ENCODE assay signal across 27 cellular contexts in genomic region chr3:80994085-80994665, GRCh38.
DNase-seq lines count a peak whose midpoint lies in the region; ATAC-seq, FAIRE-seq and TF ChIP-seq lines count a peak whose summit lies in the region.
"Had no signal": no experiment of that assay in that cellular context is flagged by ENCODE, and none has a peak within 500 bp of the region (broad histone marks: within the 10 kb centered on the region; RNA-seq: fewer than 3 reads in every experiment).

No MANE protein-coding gene starts in this region.

- 66% methylated on average over 3 of the region's 3 CpGs for WGBS in hepatocyte (ENCODE audit: low lambda C conversion rate, missing lambda C conversion rate)
- 32% methylated on average over 3 of the region's 3 CpGs for WGBS in right lobe of liver (ENCODE audit: insufficient coverage, low coverage, low lambda C conversion rate, missing lambda C conversion rate)

- no peak for FAIRE-seq in D721Med (lab: Jason Lieb, UNC)
- FAIRE-seq: GM12892, GM19239, H1 had no signal

- CTCF ChIA-PET in activated naive CD4-positive, alpha-beta T cell treated with anti-CD3 and anti-CD28 coated beads for 36 hours (lab: Charles Lee): no interaction called here

- no peaks in the 10 kb centered on the region for H4K20me1 ChIP-seq in hepatocyte (ENCODE audit: insufficient read depth, poor library complexity, severe bottlenecking)

- H2AFZ ChIP-seq in hepatocyte: no peak overlapping the region

- no peak overlapping the region for H3K4me3 Mint-ChIP-seq in activated naive CD4-positive, alpha-beta T cell treated with anti-CD3 and anti-CD28 coated beads for 36 hours
- H3K4me3 Mint-ChIP-seq: CD14-positive monocyte; CD8-positive, alpha-beta memory T cell had no signal

- H3K27ac ChIP-seq in hepatocyte: peak overlapping the region; percentile 17
- H3K27ac ChIP-seq in right lobe of liver: peak overlapping the region; percentile 32 to 85 (median 63)
- H3K27ac ChIP-seq: SJCRH30 had no signal

- peak overlapping the region; percentile 43 for H3K4me2 ChIP-seq in hepatocyte

- H3K79me2 ChIP-seq in hepatocyte: no peaks in the 10 kb centered on the region

- no peak overlapping the region for H3K27ac Mint-ChIP-seq in activated naive CD4-positive, alpha-beta T cell treated with anti-CD3 and anti-CD28 coated beads for 36 hours
- H3K27ac Mint-ChIP-seq: CD14-positive monocyte; CD8-positive, alpha-beta memory T cell had no signal

- peak; percentile 3 for DNase-seq in ELR (ENCODE audit: low read depth)
- no peak for DNase-seq in hepatocyte (ENCODE audit: low spot score)
- no peak for DNase-seq in right lobe of liver
- no peak for DNase-seq in activated naive CD4-positive, alpha-beta T cell treated with anti-CD3 and anti-CD28 coated beads for 36 hours
- DNase-seq in D721Med (ENCODE audit: insufficient read length, low spot score): no peak
- no peak for DNase-seq in AG08395 (ENCODE audit: low spot score)
- DNase-seq: BE2C; CD8-positive, alpha-beta memory T cell; GDM1; HCEC 1CT; Karpas-422; MV-4-11; NCI-H1105 treated with DMSO at 0.1 percent for 48 hours; NCI-H146; NCI-H1930; NCI-H2107; NCI-H446; NCI-H524 treated with DMSO at 0.1 percent for 48 hours; NCI-H774; SJCRH30 had no signal

- intact Hi-C loops in right lobe of liver (cut with DNase I): no loop called here
- intact Hi-C loops in activated naive CD4-positive, alpha-beta T cell treated with anti-CD3 and anti-CD28 coated beads for 36 hours (cut with micrococcal nuclease): no loop called here

- no peaks in the 10 kb centered on the region for H3K4me1 Mint-ChIP-seq in activated naive CD4-positive, alpha-beta T cell treated with anti-CD3 and anti-CD28 coated beads for 36 hours (ENCODE audit: low read depth)
- H3K4me1 Mint-ChIP-seq: CD14-positive monocyte; CD8-positive, alpha-beta memory T cell had no signal

- H3K27me3 Mint-ChIP-seq in activated naive CD4-positive, alpha-beta T cell treated with anti-CD3 and anti-CD28 coated beads for 36 hours (ENCODE audit: low read depth): no peaks in the 10 kb centered on the region
- H3K27me3 Mint-ChIP-seq: CD8-positive, alpha-beta memory T cell had no signal

- no peak overlapping the region for H3K4me3 ChIP-seq in hepatocyte
- H3K4me3 ChIP-seq in right lobe of liver: peak overlapping the region; percentile 24 to 58 (median 50)
- H3K4me3 ChIP-seq: SJCRH30 had no signal

- H3K36me3 ChIP-seq in hepatocyte (replicated peaks; ENCODE audit: insufficient read depth, low read depth) (no peaks in the 10 kb centered on the region), right lobe of liver (no peaks in the 10 kb centered on the region)
- H3K36me3 ChIP-seq: BE2C, SJCRH30 had no signal

- no peaks in the 10 kb centered on the region for H3K9me2 ChIP-seq in hepatocyte (replicated peaks; ENCODE audit: insufficient read depth)

- no peaks in the 10 kb centered on the region for H3K36me3 Mint-ChIP-seq in activated naive CD4-positive, alpha-beta T cell treated with anti-CD3 and anti-CD28 coated beads for 36 hours (ENCODE audit: low read depth)
- H3K36me3 Mint-ChIP-seq: CD14-positive monocyte; CD8-positive, alpha-beta memory T cell had no signal

- H3K9me3 Mint-ChIP-seq in activated naive CD4-positive, alpha-beta T cell treated with anti-CD3 and anti-CD28 coated beads for 36 hours: peaks cover 10% of the 10 kb centered on the region

- H3K27me3 ChIP-seq in hepatocyte: no peaks in the 10 kb centered on the region
- H3K27me3 ChIP-seq in right lobe of liver: no peaks in the 10 kb centered on the region
- H3K27me3 ChIP-seq: BE2C, SJCRH30 had no signal

- peak; percentile 21 for TF ChIP-seq POLR2A in right lobe of liver (IDR thresholded peaks at IDR 0.05)

- no peak for TF ChIP-seq CTCF in hepatocyte (IDR thresholded peaks at IDR 0.05; ENCODE audit: poor library complexity)
- TF ChIP-seq CTCF in right lobe of liver (IDR thresholded peaks at IDR 0.05): no peak
- TF ChIP-seq CTCF in D721Med (IDR thresholded peaks at IDR 0.05; ENCODE audit: insufficient read depth, missing control alignments): no peak

- H3K4me1 ChIP-seq in hepatocyte (ENCODE audit: insufficient read depth) (peaks cover 7% of the 10 kb centered on the region), right lobe of liver (peaks cover 0 to 34% (median 6%) of the 10 kb centered on the region in 4 donors)
- H3K4me1 ChIP-seq: BE2C, SJCRH30 had no signal

- H3K9me3 ChIP-seq in hepatocyte (ENCODE audit: low read depth) (no peaks in the 10 kb centered on the region), right lobe of liver (no peaks in the 10 kb centered on the region)
- H3K9me3 ChIP-seq: BE2C, SJCRH30 had no signal

- ATAC-seq in right lobe of liver (peak; percentile 52 to 68 (median 54)), HG02981 (IDR thresholded peaks at IDR 0.05; ENCODE audit: unreplicated experiment) (no peak)
- ATAC-seq: Right ventricle myocardium inferior, SK-N-SH treated with all-trans-retinoic acid at 6 μM for 48 hours had no signal
